ENCODE assay signal across 16 cellular contexts in the genomic region with DNA sequence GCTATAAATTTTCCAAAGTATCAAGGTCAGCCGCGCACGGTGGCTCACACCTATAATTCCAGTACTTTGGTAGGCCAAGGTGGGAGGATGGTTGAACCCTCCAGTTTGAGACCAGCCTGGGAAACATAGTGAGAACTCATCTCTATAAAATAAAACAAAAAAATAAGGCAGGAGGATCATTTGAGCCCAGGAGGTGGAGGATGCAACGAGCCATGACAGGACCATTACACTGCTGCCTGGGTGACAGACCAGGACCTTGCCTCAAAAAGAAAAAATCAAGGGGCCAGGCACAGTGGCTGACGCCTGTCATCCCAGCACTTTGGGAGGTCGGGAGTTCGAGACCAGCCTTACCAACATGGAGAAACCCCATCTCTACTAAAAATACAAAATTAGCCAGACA.
"Had no signal": no experiment of that assay in that cellular context is flagged by ENCODE, and none has a peak within 500 bp of the region (broad histone marks: within the 10 kb centered on the region; RNA-seq: fewer than 3 reads in every experiment).

No MANE protein-coding gene starts in this region.

- H3K27me3 ChIP-seq: gastrocnemius medialis had no signal

- H3K36me3 ChIP-seq: gastrocnemius medialis, left ventricle myocardium inferior, thoracic aorta had no signal

- H3K27ac Mint-ChIP-seq: activated CD4-positive, alpha-beta memory T cell treated with anti-CD3 and anti-CD28 coated beads, Interleukin-2, amount 10 ng/mL, durations not matched to agents 7 days and 5 days had no signal

- H3K9me3 Mint-ChIP-seq: central memory CD8-positive, alpha-beta T cell; effector memory CD8-positive, alpha-beta T cell had no signal

- H3K27me3 Mint-ChIP-seq: activated CD4-positive, alpha-beta memory T cell treated with anti-CD3 and anti-CD28 coated beads, Interleukin-2, amount 10 ng/mL, durations not matched to agents 7 days and 5 days; activated CD4-positive, alpha-beta T cell treated with anti-CD3 and anti-CD28 coated beads for 36 hours; central memory CD8-positive, alpha-beta T cell; effector memory CD8-positive, alpha-beta T cell had no signal

- ATAC-seq: activated CD4-positive, alpha-beta T cell treated with anti-CD3 and anti-CD28 coated beads for 36 hours; effector memory CD8-positive, alpha-beta T cell; gastrocnemius medialis; stimulated activated naive CD8-positive, alpha-beta T cell treated with anti-CD3 and anti-CD28 coated beads, Interleukin-15, Interleukin-2, amounts not matched to agents 100 U/mL and 50 U/mL, for 24 hours had no signal

- DNase-seq: activated CD4-positive, alpha-beta memory T cell treated with anti-CD3 and anti-CD28 coated beads, Interleukin-2, amount 10 ng/mL, durations not matched to agents 7 days and 5 days; activated CD4-positive, alpha-beta T cell treated with anti-CD3 and anti-CD28 coated beads for 36 hours; activated naive CD4-positive, alpha-beta T cell treated with Interleukin-2 at 50 U/mL for 16 hours; amygdala; cortex of kidney; effector memory CD8-positive, alpha-beta T cell; gastrocnemius medialis; left ventricle myocardium inferior; mesenchymal stem cell; stimulated activated CD4-positive, alpha-beta T cell treated with anti-CD3 and anti-CD28 coated beads, Interleukin-12 subunit alpha, Interleukin-12 subunit beta, amount 100 ng/mL, for 4 hours; stimulated activated naive CD8-positive, alpha-beta T cell treated with anti-CD3 and anti-CD28 coated beads, Interleukin-15, Interleukin-2, amounts not matched to agents 100 U/mL and 50 U/mL, for 24 hours; T-helper 9 cell had no signal

- H3K27ac ChIP-seq: epithelial cell of prostate, gastrocnemius medialis, left ventricle myocardium inferior, thoracic aorta had no signal

- H3K4me3 Mint-ChIP-seq: activated CD4-positive, alpha-beta memory T cell treated with anti-CD3 and anti-CD28 coated beads, Interleukin-2, amount 10 ng/mL, durations not matched to agents 7 days and 5 days; activated CD4-positive, alpha-beta T cell treated with anti-CD3 and anti-CD28 coated beads for 36 hours; brain; central memory CD8-positive, alpha-beta T cell had no signal

- H3K4me3 ChIP-seq: gastrocnemius medialis, left ventricle myocardium inferior, thoracic aorta had no signal
